ENCODE assay signal across 9 cellular contexts in genomic region chr10:74034301-74034700, GRCh38. TPM values are rescaled to one million over a fixed set of nuclear protein-coding genes. Genes with fewer than 3 reads are reported as not detected.
DNase-seq lines count a peak whose midpoint lies in the region; ATAC-seq and TF ChIP-seq lines count a peak whose summit lies in the region.
"Had no signal": no experiment of that assay in that cellular context is flagged by ENCODE, and none has a peak within 500 bp of the region (broad histone marks: within the 10 kb centered on the region; RNA-seq: fewer than 3 reads in every experiment).

No MANE protein-coding gene starts in this region.

- H3K27me3 ChIP-seq in subcutaneous abdominal adipose tissue (ENCODE audit: control insufficient read depth in 5 of 5, insufficient read depth in 4 of 5, low read length in 5 of 5) (no peaks in the 10 kb centered on the region), foreskin keratinocyte (no peaks in the 10 kb centered on the region)
- H3K27me3 ChIP-seq: adrenal gland had no signal

- H3K4me1 ChIP-seq in subcutaneous abdominal adipose tissue (ENCODE audit: control insufficient read depth in 5 of 5, insufficient read depth in 5 of 5, low read length in 5 of 5) (peaks cover 0 to 29% (median 22%) of the 10 kb centered on the region in 5 donors), foreskin keratinocyte (peaks cover 6% of the 10 kb centered on the region)

- no peaks in the 10 kb centered on the region for H3K27me3 Mint-ChIP-seq in activated T-cell treated with anti-CD3 and anti-CD28 coated beads, Interleukin-2, amount 50 U/mL, for 72 hours (ENCODE audit: low read depth)

- H3K27ac Mint-ChIP-seq in activated T-cell treated with anti-CD3 and anti-CD28 coated beads, Interleukin-2, amount 50 U/mL, for 72 hours = peak overlapping the region; percentile 34

- H3K36me3 Mint-ChIP-seq in activated T-cell treated with anti-CD3 and anti-CD28 coated beads, Interleukin-2, amount 50 U/mL, for 72 hours (ENCODE audit: insufficient read depth in 2 of 2) = peaks cover 0 to 1% of the 10 kb centered on the region in 2 donors

- H3K4me3 Mint-ChIP-seq in activated T-cell treated with anti-CD3 and anti-CD28 coated beads, Interleukin-2, amount 50 U/mL, for 72 hours = peak overlapping the region in 1 of 2 donors; percentile 31

- no peak overlapping the region for H3K4me3 ChIP-seq in subcutaneous abdominal adipose tissue (ENCODE audit: low read depth in 1 of 5, low read length in 5 of 5)
- H3K4me3 ChIP-seq: adrenal gland had no signal

- H3K9me3 Mint-ChIP-seq in activated T-cell treated with anti-CD3 and anti-CD28 coated beads, Interleukin-2, amount 50 U/mL, for 72 hours = no peaks in the 10 kb centered on the region

- no peak for ATAC-seq in activated T-cell treated with anti-CD3 and anti-CD28 coated beads, Interleukin-2, amount 50 U/mL, for 72 hours (replicated peaks in 1 of 2)
- ATAC-seq in HG03097 (IDR thresholded peaks at IDR 0.05; ENCODE audit: low FRiP score, unreplicated experiment) (peak; percentile 52), foreskin keratinocyte (no peak), HG03139 (IDR thresholded peaks at IDR 0.05; ENCODE audit: unreplicated experiment) (no peak)

- no peak overlapping the region for H3K9ac ChIP-seq in subcutaneous abdominal adipose tissue (ENCODE audit: low read length in 5 of 5)

- in situ Hi-C loops in G401 (cut with HindIII; ENCODE audit: low sequenced_read_pairs) = no loop called here

- H3K27ac ChIP-seq in epithelial cell of prostate (peak overlapping the region; percentile 58), subcutaneous abdominal adipose tissue (ENCODE audit: low read depth, low read length) (peak overlapping the region; percentile 67), foreskin keratinocyte (no peak overlapping the region)
- H3K27ac ChIP-seq: adrenal gland had no signal

- DNase-seq in activated T-cell treated with anti-CD3 and anti-CD28 coated beads, Interleukin-2, amount 50 U/mL, for 72 hours = no peak
- no peak for DNase-seq in activated T-cell treated with anti-CD3 and anti-CD28 coated beads, Interleukin-2, amount 50 U/mL, for 1 hour
- no peak for DNase-seq in epithelial cell of prostate (ENCODE audit: low read depth, low spot score)
- DNase-seq in foreskin keratinocyte = no peak
- DNase-seq in G401 (ENCODE audit: low spot score) = no peak
- DNase-seq: adrenal gland had no signal

- H3K4me1 Mint-ChIP-seq in activated T-cell treated with anti-CD3 and anti-CD28 coated beads, Interleukin-2, amount 50 U/mL, for 72 hours (ENCODE audit: low read depth) = peaks cover 27% of the 10 kb centered on the region

- no peaks in the 10 kb centered on the region for H3K9me3 ChIP-seq in subcutaneous abdominal adipose tissue (ENCODE audit: control insufficient read depth in 5 of 5, low read length in 5 of 5)
- H3K9me3 ChIP-seq: adrenal gland had no signal

- no peak for TF ChIP-seq CTCF in foreskin keratinocyte (conservative IDR thresholded peaks at IDR 0.05)

- peaks cover 0 to 3% (median 0%) of the 10 kb centered on the region in 5 donors for H3K36me3 ChIP-seq in subcutaneous abdominal adipose tissue (ENCODE audit: control insufficient read depth in 5 of 5, insufficient read depth in 5 of 5, low read length in 5 of 5)
- H3K36me3 ChIP-seq: adrenal gland had no signal

RNA-seq across cellular contexts. Expression of gene VCL, which starts 36.4 kb away (rescaled TPM):
- total RNA-seq in activated T-cell treated with anti-CD3 and anti-CD28 coated beads, Interleukin-2, amount 50 U/mL, for 72 hours = 10 to 100 TPM; 12.2 to 19.2 TPM
- 119 and 120 TPM in 2 replicates for total RNA-seq in foreskin keratinocyte
- polyA plus RNA-seq in foreskin keratinocyte = 31.8 and 38.5 TPM in 2 replicates
- 310 and 384 TPM in 2 replicates for total RNA-seq in G401 (2014; rRNA removed; shearing (Covaris generic))
